ENCODE assay signal across 8 cellular contexts in genomic region chr3:132210476-132211346, GRCh38.
DNase-seq lines count a peak whose midpoint lies in the region; ATAC-seq, FAIRE-seq and TF ChIP-seq lines count a peak whose summit lies in the region.

No MANE protein-coding gene starts in this region.

- no peak overlapping the region for H3K9ac ChIP-seq in kidney (ENCODE audit: low read length in 2 of 2)

- intact Hi-C loops in kidney (cut with DNase I) (no loop called here), lower leg skin (cut with DNase I; ENCODE audit: low total_unique reads) (no loop called here)

- H3K4me1 ChIP-seq in A549 (peaks cover 12% of the 10 kb centered on the region; the same call in 2 of the 3 replicates), kidney (ENCODE audit: control insufficient read depth in 1 of 2, insufficient read depth in 1 of 2, low read depth in 1 of 2, low read length in 2 of 2) (no peaks in the 10 kb centered on the region)

- H3K9me3 ChIP-seq in A549 (no peaks in the 10 kb centered on the region), kidney (ENCODE audit: control insufficient read depth in 1 of 2, low read length in 2 of 2) (no peaks in the 10 kb centered on the region)

- H3K27ac ChIP-seq in A549 (no peak overlapping the region), kidney (ENCODE audit: low read depth in 2 of 2, low read length in 2 of 2) (no peak overlapping the region)

- H3K36me3 ChIP-seq in kidney (ENCODE audit: control insufficient read depth in 1 of 2, insufficient read depth in 2 of 2, low read length in 2 of 2): no peaks in the 10 kb centered on the region

- TF ChIP-seq POLR2A in A549 (IDR thresholded peaks at IDR 0.05; ENCODE audit: low read length) (no peak), GM12892 (IDR thresholded peaks at IDR 0.05; ENCODE audit: low read depth, low read length) (no peak), lower leg skin (IDR thresholded peaks at IDR 0.05) (no peak)

- TF ChIP-seq EP300 in A549 (IDR thresholded peaks at IDR 0.05): no peak

- 32% methylated on average over 9 of the region's 9 CpGs for WGBS in A549 (ENCODE audit: missing lambda C conversion rate)
- WGBS in lower leg skin, 2 donors: 24 to 29% methylated on average over 9 of the region's 9 CpGs

- TF ChIP-seq CTCF in A549 (IDR thresholded peaks at IDR 0.05) (peak; percentile 76), kidney (IDR thresholded peaks at IDR 0.05; ENCODE audit: borderline replicate concordance, extremely low read depth, insufficient read depth) (no peak), lower leg skin (IDR thresholded peaks at IDR 0.05) (no peak)

- DNase-seq in A549 (ENCODE audit: low read depth in 1 of 2, low spot score in 1 of 2) (peak; percentile 19 to 44), GM12892 (ENCODE audit: insufficient read length) (no peak), NCI-H2227 treated with DMSO at 0.1 percent for 48 hours (lab: John Stamatoyannopoulos, UW) (peak; percentile 6), kidney (no peak), lower leg skin (ENCODE audit: low spot score in 2 of 2) (no peak)
- DNase-seq in stimulated activated CD4-positive, alpha-beta T cell treated with anti-CD3 and anti-CD28 coated beads, Interleukin-4, amount 100 ng/mL, for 24 hours: peak; percentile 10

- CTCF ChIA-PET in A549 (lab: Yijun Ruan, JAX): interaction anchor here (0.7 to 5.6 kb wide), 24 partner anchors 10 to 952 kb away, joined by 3 to 43 read pairs (median 4); partner anchors contain the start of gene CPNE4

- H3K4me3 ChIP-seq in A549 (no peak overlapping the region), kidney (ENCODE audit: low read length in 2 of 2) (no peak overlapping the region), lower leg skin (ENCODE audit: low read depth, poor library complexity, severe bottlenecking) (no peak overlapping the region)

- H3K4me2 ChIP-seq in A549: 0 out of 3 replicates have a peak overlapping the region, but pooled peaks have one; percentile 2

- ATAC-seq in A549: peak; percentile 70 to 88; a peak in 5 of 6 replicates
- peak; percentile 76 for ATAC-seq in esophagus mucosa
- ATAC-seq in GM19328 (IDR thresholded peaks at IDR 0.05; ENCODE audit: unreplicated experiment): no peak

- FAIRE-seq in A549 (lab: Jason Lieb, UNC) (no peak), GM12892 (lab: Jason Lieb, UNC) (peak; percentile 85), kidney (lab: Jason Lieb, UNC) (no peak)

- peak; percentile 75 to 90 for TF ChIP-seq RAD21 in A549 (conservative IDR thresholded peaks at IDR 0.05 in 1 of 2, IDR thresholded peaks at IDR 0.05 in 1 of 2)

- POLR2A ChIA-PET in A549 (lab: Yijun Ruan, JAX): no interaction called here

TF ChIP-seq in A549, 52 proteins besides CTCF, POLR2A, EP300 and RAD21:
- TF ChIP-seq SMC3 (IDR thresholded peaks at IDR 0.05) (peak; percentile 64), FOSB (CRISPR knock-in tag; IDR thresholded peaks at IDR 0.05) (no peak), BCL3 (IDR thresholded peaks at IDR 0.05) (no peak), NPAS2 (CRISPR knock-in tag; IDR thresholded peaks at IDR 0.05; ENCODE audit: borderline replicate concordance) (no peak), NFE2L2 (conservative IDR thresholded peaks at IDR 0.05; ENCODE audit: low read length) (no peak), ATOH8 (CRISPR knock-in tag; IDR thresholded peaks at IDR 0.05; ENCODE audit: low read depth) (no peak)

Comparison
In these comparisons a context has a peak if more than half of its experiments do, and no peak if none do; other contexts are left out.
1. DNase-seq: peak in A549 (2 of 2), NCI-H2227 treated with DMSO at 0.1 percent for 48 hours (single experiment) and stimulated activated CD4-positive, alpha-beta T cell treated with anti-CD3 and anti-CD28 coated beads, Interleukin-4, amount 100 ng/mL, for 24 hours (single experiment); none in GM12892 (single experiment), kidney (single experiment) and lower leg skin (0 of 2).